In the genomic region with DNA sequence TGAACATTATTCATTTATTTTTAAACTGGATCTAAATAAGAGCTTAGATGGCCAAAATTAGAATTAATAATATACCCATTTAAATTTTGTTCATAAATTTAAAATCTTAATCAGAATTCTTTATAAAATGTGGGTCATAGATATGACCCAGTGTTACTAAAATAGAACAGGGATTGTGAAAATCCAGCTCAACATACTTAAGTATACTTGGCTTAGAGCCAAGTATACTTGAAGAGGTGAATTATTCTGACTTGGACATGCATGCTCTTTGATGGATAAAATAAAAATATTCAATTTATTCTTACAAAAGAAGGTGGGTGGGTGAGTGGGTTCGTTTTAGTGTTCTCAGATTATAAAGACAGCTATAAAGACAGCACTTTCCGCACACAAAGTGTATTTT, we compare ENCODE assay signal across 26 cellular contexts.
A peak's percentile ranks its signal among the peaks of the same experiment; 100 is the strongest.
DNase-seq lines count a peak whose midpoint lies in the region; ATAC-seq and TF ChIP-seq lines count a peak whose summit lies in the region.
"Had no signal": no experiment of that assay in that cellular context is flagged by ENCODE, and none has a peak within 500 bp of the region (broad histone marks: within the 10 kb centered on the region; RNA-seq: fewer than 3 reads in every experiment).

No MANE protein-coding gene starts in this region.

- no peaks in the 10 kb centered on the region for H3K79me1 ChIP-seq in neuronal stem cell (ENCODE audit: low read depth, low read length)

- H3K36me3 Mint-ChIP-seq in naive thymus-derived CD4-positive, alpha-beta T cell, result peaks cover 16 to 53% (median 45%) of the 10 kb centered on the region in 5 donors

- H3K9me3 Mint-ChIP-seq in naive thymus-derived CD4-positive, alpha-beta T cell, result peaks cover 0 to 11% (median 4%) of the 10 kb centered on the region in 11 donors

- H3K23ac ChIP-seq in neuronal stem cell (ENCODE audit: low read depth, low read length, poor library complexity), result no peak overlapping the region

- H2AFZ ChIP-seq in fibroblast of lung (ENCODE audit: low read length) (no peak overlapping the region), neuronal stem cell (ENCODE audit: low read length) (no peak overlapping the region)

- H3K4me2 ChIP-seq in fibroblast of lung (ENCODE audit: extremely low read depth, insufficient read depth, low read length) (no peak overlapping the region), neuronal stem cell (ENCODE audit: insufficient read depth, low read length, poor library complexity, severe bottlenecking) (no peak overlapping the region)
- H3K4me2 ChIP-seq: A549, BLaER1 had no signal

- no peak overlapping the region for H3K4me3 ChIP-seq in fibroblast of lung (replicated peaks in 1 of 4; ENCODE audit: control extremely low read depth in 1 of 4, insufficient read depth in 1 of 4, low read depth in 3 of 4, low read length in 4 of 4)
- no peak overlapping the region for H3K4me3 ChIP-seq in naive thymus-derived CD4-positive, alpha-beta T cell (ENCODE audit: low read length)
- no peak overlapping the region for H3K4me3 ChIP-seq in neuronal stem cell (ENCODE audit: low read length in 2 of 2)
- H3K4me3 ChIP-seq: A549, adrenal gland, BLaER1, dorsolateral prefrontal cortex, gastrocnemius medialis, ovary, Peyer's patch had no signal

- no peak overlapping the region for H3K9ac ChIP-seq in fibroblast of lung (ENCODE audit: insufficient read depth, low read length)
- H3K9ac ChIP-seq in neuronal stem cell (ENCODE audit: low read depth, low read length, poor library complexity), result no peak overlapping the region
- H3K9ac ChIP-seq: BLaER1 had no signal

- H3K27me3 ChIP-seq in fibroblast of lung (ENCODE audit: control insufficient read depth, insufficient read depth, low read length), result no peaks in the 10 kb centered on the region
- no peaks in the 10 kb centered on the region for H3K27me3 ChIP-seq in naive thymus-derived CD4-positive, alpha-beta T cell (ENCODE audit: control insufficient read depth in 2 of 2, insufficient read depth in 2 of 2, low read length in 2 of 2)
- H3K27me3 ChIP-seq in neuronal stem cell (ENCODE audit: control insufficient read depth in 3 of 3, insufficient read depth in 3 of 3, low read depth in 1 of 3, low read length in 3 of 3), result no peaks in the 10 kb centered on the region
- H3K27me3 ChIP-seq: adrenal gland, BLaER1, dorsolateral prefrontal cortex, gastrocnemius medialis, ovary, Peyer's patch had no signal

- DNase-seq in NCI-H1417 (lab: John Stamatoyannopoulos, UW) (peak in 2 of 3 experiments; percentile 20 to 25), NCI-H1417 treated with DMSO at 0.1 percent for 48 hours (lab: John Stamatoyannopoulos, UW) (no peak), COR-L47 (lab: John Stamatoyannopoulos, UW) (peak; percentile 1), NCI-H510A (lab: John Stamatoyannopoulos, UW) (peak; percentile 2), fibroblast of lung (ENCODE audit: low read depth in 2 of 2) (peak; percentile 13 to 14), hippocampal formation (lab: John Stamatoyannopoulos, UW) (no peak), neuronal stem cell (ENCODE audit: low spot score) (no peak)
- no peak for DNase-seq in naive thymus-derived CD4-positive, alpha-beta T cell
- DNase-seq: activated CD4-positive, alpha-beta memory T cell treated with anti-CD3 and anti-CD28 coated beads, Interleukin-2, amount 10 ng/mL, durations not matched to agents 7 days and 5 days; activated CD4-positive, CD25-positive, alpha-beta regulatory T cell; activated gamma-delta T cell treated with Interleukin-2 at 50 U/mL for 16 hours; activated T-cell treated with anti-CD3 and anti-CD28 coated beads for 4 hours; adrenal gland; dorsolateral prefrontal cortex; gastrocnemius medialis; GDM1; naive B cell; NCI-H1694; ovary; Peyer's patch; stimulated activated CD4-positive, alpha-beta T cell treated with anti-CD3 and anti-CD28 coated beads, Interleukin-1b, Interleukin-23, amount 100 ng/mL, for 48 hours; stimulated activated naive B cell treated with anti-CD40 and anti-IgM and Interleukin-4, amounts not matched to agents 10 μg/mL and 1 μg/mL and 100 μg/mL, for 72 hours; T1000 had no signal

- H3K27ac ChIP-seq in fibroblast of lung (ENCODE audit: insufficient read depth, low read length), result no peak overlapping the region
- H3K27ac ChIP-seq in naive thymus-derived CD4-positive, alpha-beta T cell (ENCODE audit: low read depth, low read length), result no peak overlapping the region
- no peak overlapping the region for H3K27ac ChIP-seq in neuronal stem cell (replicated peaks; ENCODE audit: low read length)
- H3K27ac ChIP-seq: A549, adrenal gland, BLaER1, dorsolateral prefrontal cortex, epithelial cell of prostate, gastrocnemius medialis, ovary, Peyer's patch had no signal

- no peaks in the 10 kb centered on the region for H3K27me3 Mint-ChIP-seq in naive thymus-derived CD4-positive, alpha-beta T cell
- H3K27me3 Mint-ChIP-seq: activated CD4-positive, alpha-beta memory T cell treated with anti-CD3 and anti-CD28 coated beads, Interleukin-2, amount 10 ng/mL, durations not matched to agents 7 days and 5 days; naive B cell; stimulated activated naive B cell treated with anti-CD40 and anti-IgM and Interleukin-4, amounts not matched to agents 10 μg/mL and 1 μg/mL and 100 μg/mL, for 72 hours had no signal

- no peak overlapping the region for H2BK5ac ChIP-seq in neuronal stem cell (ENCODE audit: low read length)

- H3K27ac Mint-ChIP-seq in naive thymus-derived CD4-positive, alpha-beta T cell, result no peak overlapping the region
- H3K27ac Mint-ChIP-seq: activated CD4-positive, alpha-beta memory T cell treated with anti-CD3 and anti-CD28 coated beads, Interleukin-2, amount 10 ng/mL, durations not matched to agents 7 days and 5 days; naive B cell; stimulated activated naive B cell treated with anti-CD40 and anti-IgM and Interleukin-4, amounts not matched to agents 10 μg/mL and 1 μg/mL and 100 μg/mL, for 72 hours had no signal

- H3K4ac ChIP-seq in neuronal stem cell (ENCODE audit: low read length), result no peak overlapping the region

- no peak for ATAC-seq in naive thymus-derived CD4-positive, alpha-beta T cell
- ATAC-seq: A549; gastrocnemius medialis; stimulated activated naive B cell treated with anti-CD40 and anti-IgM and Interleukin-4, amounts not matched to agents 10 μg/mL and 1 μg/mL and 100 μg/mL, for 72 hours had no signal

- H3K14ac ChIP-seq in neuronal stem cell (ENCODE audit: low read length), result no peak overlapping the region

- H3K4me1 ChIP-seq in fibroblast of lung (ENCODE audit: control insufficient read depth, extremely low read depth, insufficient read depth, low read length), result no peaks in the 10 kb centered on the region
- H3K4me1 ChIP-seq in naive thymus-derived CD4-positive, alpha-beta T cell (ENCODE audit: control insufficient read depth in 2 of 2, insufficient read depth in 2 of 2, low read length in 2 of 2), result no peaks in the 10 kb centered on the region
- no peaks in the 10 kb centered on the region for H3K4me1 ChIP-seq in neuronal stem cell (ENCODE audit: control insufficient read depth in 2 of 2, insufficient read depth in 1 of 2, low read depth in 1 of 2, low read length in 2 of 2)
- H3K4me1 ChIP-seq: A549, adrenal gland, BLaER1, Peyer's patch had no signal

- H3K4me1 Mint-ChIP-seq in naive thymus-derived CD4-positive, alpha-beta T cell, result no peaks in the 10 kb centered on the region
- H3K4me1 Mint-ChIP-seq: activated CD4-positive, alpha-beta memory T cell treated with anti-CD3 and anti-CD28 coated beads, Interleukin-2, amount 10 ng/mL, durations not matched to agents 7 days and 5 days had no signal

- no peak overlapping the region for H2BK12ac ChIP-seq in neuronal stem cell (ENCODE audit: low read length)

- H2BK120ac ChIP-seq in neuronal stem cell (ENCODE audit: low read depth, low read length), result no peak overlapping the region

- CTCF ChIA-PET in naive thymus-derived CD4-positive, alpha-beta T cell (lab: Charles Lee), result no interaction called here

- TF ChIP-seq CTCF in fibroblast of lung (conservative IDR thresholded peaks at IDR 0.05 in 1 of 2, IDR thresholded peaks at IDR 0.05 in 1 of 2; ENCODE audit: low read depth in 1 of 2, low read length in 2 of 2), result no peak

- H2AK5ac ChIP-seq in neuronal stem cell (ENCODE audit: low read depth, low read length), result no peak overlapping the region

- intact Hi-C loops in naive thymus-derived CD4-positive, alpha-beta T cell (cut with micrococcal nuclease), result no loop called here

- no peaks in the 10 kb centered on the region for H3K79me2 ChIP-seq in fibroblast of lung (ENCODE audit: control insufficient read depth, insufficient read depth, low read length)

- no peaks in the 10 kb centered on the region for H4K20me1 ChIP-seq in fibroblast of lung (ENCODE audit: control insufficient read depth, extremely low read depth, insufficient read depth, low read length)
- H4K20me1 ChIP-seq: BLaER1 had no signal

- WGBS in neuronal stem cell (ENCODE audit: extremely low coverage in 2 of 2, insufficient read length in 2 of 2, insufficient replicate concordance in 1 of 2), 2 donors, result no CpG with 5 or more reads among the region's 2 CpGs

- no peak overlapping the region for H3K4me3 Mint-ChIP-seq in naive thymus-derived CD4-positive, alpha-beta T cell
- H3K4me3 Mint-ChIP-seq: activated CD4-positive, alpha-beta memory T cell treated with anti-CD3 and anti-CD28 coated beads, Interleukin-2, amount 10 ng/mL, durations not matched to agents 7 days and 5 days; naive B cell; stimulated activated naive B cell treated with anti-CD40 and anti-IgM and Interleukin-4, amounts not matched to agents 10 μg/mL and 1 μg/mL and 100 μg/mL, for 72 hours had no signal

- H3K18ac ChIP-seq in neuronal stem cell (ENCODE audit: low read length), result no peak overlapping the region

- H3K9me3 ChIP-seq in fibroblast of lung (ENCODE audit: control insufficient read depth, insufficient read depth, low read depth, low read length) (no peaks in the 10 kb centered on the region), neuronal stem cell (replicated peaks in 1 of 2; ENCODE audit: control insufficient read depth in 2 of 2, insufficient read depth in 1 of 2, low read depth in 1 of 2, low read length in 2 of 2) (peaks cover 2 to 3% of the 10 kb centered on the region in 2 donors)
- H3K9me3 ChIP-seq in naive thymus-derived CD4-positive, alpha-beta T cell (ENCODE audit: control insufficient read depth in 2 of 3, low read length in 3 of 3), result no peaks in the 10 kb centered on the region
- H3K9me3 ChIP-seq: adrenal gland, BLaER1, ovary, Peyer's patch had no signal

- H4K91ac ChIP-seq in neuronal stem cell (ENCODE audit: low read depth, low read length, poor library complexity), result no peak overlapping the region

- no peak overlapping the region for H2BK15ac ChIP-seq in neuronal stem cell (ENCODE audit: low read length)

- no peaks in the 10 kb centered on the region for H3K36me3 ChIP-seq in fibroblast of lung (ENCODE audit: control insufficient read depth, insufficient read depth, low read length)
- H3K36me3 ChIP-seq in naive thymus-derived CD4-positive, alpha-beta T cell (ENCODE audit: control insufficient read depth in 2 of 3, insufficient read depth in 3 of 3, low read length in 3 of 3), result peaks cover 0 to 10% (median 3%) of the 10 kb centered on the region in 3 experiments
- H3K36me3 ChIP-seq in neuronal stem cell (replicated peaks in 1 of 2; ENCODE audit: control insufficient read depth in 2 of 2, insufficient read depth in 2 of 2, low read length in 2 of 2), result peaks cover 2 to 53% of the 10 kb centered on the region in 2 donors
- H3K36me3 ChIP-seq: ovary had no signal

- POLR2A ChIA-PET in naive thymus-derived CD4-positive, alpha-beta T cell (lab: Charles Lee), result no interaction called here

- no peak overlapping the region for H4K8ac ChIP-seq in neuronal stem cell (ENCODE audit: low read depth, low read length)

Comparison
In these comparisons a context has a peak if more than half of its experiments do, and no peak if none do; other contexts are left out.
1. DNase-seq: peak in NCI-H1417 (2 of 3), COR-L47 (single experiment), NCI-H510A (single experiment) and fibroblast of lung (2 of 2); none in NCI-H1417 treated with DMSO at 0.1 percent for 48 hours (single experiment), naive thymus-derived CD4-positive, alpha-beta T cell (0 of 9), hippocampal formation (0 of 2) and neuronal stem cell (single experiment).